ENCODE assay signal across 24 cellular contexts in genomic region chr2:227785293-227785692, GRCh38. TPM values are rescaled to one million over a fixed set of nuclear protein-coding genes. Genes with fewer than 3 reads are reported as not detected.
"Had no signal": no experiment of that assay in that cellular context is flagged by ENCODE, and none has a peak within 500 bp of the region (broad histone marks: within the 10 kb centered on the region; RNA-seq: fewer than 3 reads in every experiment).

No MANE protein-coding gene starts in this region.

- H3K27ac Mint-ChIP-seq: activated CD4-positive, alpha-beta T cell treated with anti-CD3 and anti-CD28 coated beads, Interleukin-2, amount 10 ng/mL, durations not matched to agents 24 days and 14 days; activated CD8-positive, alpha-beta T cell treated with anti-CD3 and anti-CD28 coated beads for 36 hours; activated T-helper 2 cell treated with anti-CD3 and anti-CD28 coated beads, Interferon-gamma antibody, Interleukin-2, Interleukin-4, amounts not matched to agents 10 μg/mL and 5 μg/mL and 100 μg/mL, durations not matched to agents 14 hours and 24 hours and 36 hours; T-cell had no signal

- H3K4me1 ChIP-seq: gastrocnemius medialis, tibial artery had no signal

- ATAC-seq: activated CD8-positive, alpha-beta T cell treated with anti-CD3 and anti-CD28 coated beads for 36 hours; gastrocnemius medialis; left lung; sciatic nerve; T-cell had no signal

- H3K4me3 Mint-ChIP-seq: activated CD4-positive, alpha-beta T cell treated with anti-CD3 and anti-CD28 coated beads, Interleukin-2, amount 10 ng/mL, durations not matched to agents 24 days and 14 days; activated CD8-positive, alpha-beta T cell treated with anti-CD3 and anti-CD28 coated beads for 36 hours; neural crest cell; T-cell had no signal

- DNase-seq: activated CD4-positive, alpha-beta T cell treated with anti-CD3 and anti-CD28 coated beads, Interleukin-2, amount 10 ng/mL, durations not matched to agents 24 days and 14 days; activated CD8-positive, alpha-beta T cell treated with anti-CD3 and anti-CD28 coated beads for 36 hours; activated naive CD4-positive, alpha-beta T cell treated with Interleukin-2 at 50 U/mL for 16 hours; activated T-cell treated with anti-CD3 and anti-CD28 coated beads, Interleukin-2, amount 50 U/mL, for 1 hour; brain microvascular endothelial cell; cerebellar nuclear complex; cortex of kidney; gastrocnemius medialis; head of caudate nucleus; kidney; left lung; midbrain; ovary; stimulated activated naive CD4-positive, alpha-beta T cell treated with Interleukin-2 at 50 U/mL for 16 hours; T-cell; T1000; tibial artery had no signal

- H3K9me3 Mint-ChIP-seq: activated CD4-positive, alpha-beta T cell treated with anti-CD3 and anti-CD28 coated beads, Interleukin-2, amount 10 ng/mL, durations not matched to agents 24 days and 14 days; activated CD8-positive, alpha-beta T cell treated with anti-CD3 and anti-CD28 coated beads for 36 hours; activated T-helper 2 cell treated with anti-CD3 and anti-CD28 coated beads, Interferon-gamma antibody, Interleukin-2, Interleukin-4, amounts not matched to agents 10 μg/mL and 5 μg/mL and 100 μg/mL, durations not matched to agents 14 hours and 24 hours and 36 hours; neural crest cell; T-cell had no signal

- H3K4me3 ChIP-seq: gastrocnemius medialis, left lung, ovary, tibial artery had no signal

- H3K9me3 ChIP-seq: gastrocnemius medialis, left lung, ovary, tibial artery had no signal

- H3K36me3 ChIP-seq: brain microvascular endothelial cell, gastrocnemius medialis, left lung, ovary, tibial artery had no signal

- H3K27ac ChIP-seq: brain microvascular endothelial cell, gastrocnemius medialis, left lung, ovary, tibial artery had no signal

- H3K27me3 ChIP-seq: brain microvascular endothelial cell, gastrocnemius medialis, left lung, ovary, tibial artery had no signal

- H3K36me3 Mint-ChIP-seq: T-cell had no signal

RNA-seq across cellular contexts. Expression of gene CCL20, which starts 28.3 kb away (rescaled TPM):
- total RNA-seq: neural crest cell had no signal

RNA-seq across cellular contexts. Expression of gene SCYGR8, which starts 39.6 kb away (rescaled TPM):
- total RNA-seq: activated CD4-positive, alpha-beta T cell treated with anti-CD3 and anti-CD28 coated beads, Interleukin-2, amount 10 ng/mL, durations not matched to agents 24 days and 14 days; activated CD8-positive, alpha-beta T cell treated with anti-CD3 and anti-CD28 coated beads for 36 hours; activated T-helper 2 cell treated with anti-CD3 and anti-CD28 coated beads, Interferon-gamma antibody, Interleukin-2, Interleukin-4, amounts not matched to agents 10 μg/mL and 5 μg/mL and 100 μg/mL, durations not matched to agents 14 hours and 24 hours and 36 hours; gastrocnemius medialis; kidney; left lung; lung microvascular endothelial cell; neural crest cell; ovary; pulmonary artery endothelial cell; sciatic nerve; subcutaneous adipose tissue; T-cell had no signal
- polyA plus RNA-seq: esophagus, ovary had no signal

RNA-seq across cellular contexts. Expression of gene SCYGR7, which starts 57.2 kb away (rescaled TPM):
- total RNA-seq: activated CD4-positive, alpha-beta T cell treated with anti-CD3 and anti-CD28 coated beads, Interleukin-2, amount 10 ng/mL, durations not matched to agents 24 days and 14 days; activated CD8-positive, alpha-beta T cell treated with anti-CD3 and anti-CD28 coated beads for 36 hours; activated T-helper 2 cell treated with anti-CD3 and anti-CD28 coated beads, Interferon-gamma antibody, Interleukin-2, Interleukin-4, amounts not matched to agents 10 μg/mL and 5 μg/mL and 100 μg/mL, durations not matched to agents 14 hours and 24 hours and 36 hours; gastrocnemius medialis; kidney; left lung; lung microvascular endothelial cell; neural crest cell; ovary; pulmonary artery endothelial cell; sciatic nerve; subcutaneous adipose tissue; T-cell had no signal
- polyA plus RNA-seq: esophagus, ovary had no signal
